In genomic region chr21:41712201-41712600, GRCh38 we compare ENCODE assay signal across 1 cellular context.
A peak's percentile ranks its signal among the peaks of the same experiment; 100 is the strongest.
TF ChIP-seq lines count a peak whose summit lies in the region.

No MANE protein-coding gene starts in this region.

TF ChIP-seq in H1, 55 proteins besides CTCF, POLR2A, EP300 and RAD21:
- TF ChIP-seq PHF8 (conservative IDR thresholded peaks at IDR 0.05; ENCODE audit: low read depth, low read length) (no peak), ASH2L (IDR thresholded peaks at IDR 0.05; ENCODE audit: low read length) (peak; percentile 97), YY1 (IDR thresholded peaks at IDR 0.05; ENCODE audit: low read depth, low read length) (peak; percentile 31; the same call in 1 of the 2 replicates), RXRA (IDR thresholded peaks at IDR 0.05; ENCODE audit: insufficient read depth, low read depth, low read length) (no peak), GABPA (IDR thresholded peaks at IDR 0.05; ENCODE audit: borderline replicate concordance, insufficient read depth, low read length) (no peak), RNF2 (IDR thresholded peaks at IDR 0.05; ENCODE audit: borderline replicate concordance, low read depth, low read length, missing control alignments, poor library complexity, severe bottlenecking) (peak; percentile 37), RBBP5 (IDR thresholded peaks at IDR 0.05; ENCODE audit: borderline replicate concordance, low read depth, low read length) (peak; percentile 77; the same call in 1 of the 2 replicates), SIN3A (conservative IDR thresholded peaks at IDR 0.05 in 1 of 2, IDR thresholded peaks at IDR 0.05 in 1 of 2; ENCODE audit: low read depth in 1 of 2, low read length in 2 of 2) (peak in 1 of 2 experiments; percentile 49; a peak in 1 of 4 replicates), EGR1 (IDR thresholded peaks at IDR 0.05; ENCODE audit: borderline replicate concordance, low read depth, low read length) (peak; percentile 33; the same call in 1 of the 2 replicates), KDM4A (IDR thresholded peaks at IDR 0.05; ENCODE audit: low read depth, low read length, severe bottlenecking) (peak; percentile 46), KDM5A (IDR thresholded peaks at IDR 0.05; ENCODE audit: low read length) (no peak), MAX (IDR thresholded peaks at IDR 0.05) (peak; percentile 13; the same call in 1 of the 2 replicates)
